ENCODE assay signal across 14 cellular contexts in genomic region chrX:24343719-24344118, GRCh38. TPM values are rescaled to one million over a fixed set of nuclear protein-coding genes. Genes with fewer than 3 reads are reported as not detected.
A peak's percentile ranks its signal among the peaks of the same experiment; 100 is the strongest.
DNase-seq lines count a peak whose midpoint lies in the region; ATAC-seq lines count a peak whose summit lies in the region.
"Had no signal": no experiment of that assay in that cellular context is flagged by ENCODE, and none has a peak within 500 bp of the region (broad histone marks: within the 10 kb centered on the region; RNA-seq: fewer than 3 reads in every experiment).

No MANE protein-coding gene starts in this region.

- peaks cover 25% of the 10 kb centered on the region for H3K4me1 Mint-ChIP-seq in activated CD4-positive, alpha-beta T cell treated with anti-CD3 and anti-CD28 coated beads for 36 hours
- peaks cover 0 to 21% (median 5%) of the 10 kb centered on the region in 7 donors for H3K4me1 Mint-ChIP-seq in naive thymus-derived CD4-positive, alpha-beta T cell

- H3K4me3 ChIP-seq in naive thymus-derived CD4-positive, alpha-beta T cell (ENCODE audit: low read length): no peak overlapping the region
- H3K4me3 ChIP-seq: right atrium auricular region had no signal

- H3K36me3 Mint-ChIP-seq in activated CD4-positive, alpha-beta T cell treated with anti-CD3 and anti-CD28 coated beads for 36 hours (ENCODE audit: low read depth): no peaks in the 10 kb centered on the region
- H3K36me3 Mint-ChIP-seq in naive thymus-derived CD4-positive, alpha-beta T cell: no peaks in the 10 kb centered on the region
- H3K36me3 Mint-ChIP-seq: WTC11 had no signal

- peak; percentile 21 for DNase-seq in activated CD4-positive, alpha-beta T cell treated with anti-CD3 and anti-CD28 coated beads for 36 hours
- no peak for DNase-seq in activated CD4-positive, alpha-beta T cell treated with anti-CD3 and anti-CD28 coated beads, Interleukin-2, amount 50 U/mL, for 1 hour
- peak; percentile 36 for DNase-seq in MV-4-11 (lab: John Stamatoyannopoulos, UW)
- DNase-seq in naive thymus-derived CD4-positive, alpha-beta T cell: no peak
- no peak for DNase-seq in NCI-H1930 (lab: John Stamatoyannopoulos, UW)
- DNase-seq in NCI-H1436 (lab: John Stamatoyannopoulos, UW): no peak
- DNase-seq: HCEC 1CT had no signal

- H3K36me3 ChIP-seq in naive thymus-derived CD4-positive, alpha-beta T cell (ENCODE audit: control insufficient read depth in 2 of 3, insufficient read depth in 3 of 3, low read length in 3 of 3): no peaks in the 10 kb centered on the region
- H3K36me3 ChIP-seq: right atrium auricular region had no signal

- no peaks in the 10 kb centered on the region for H3K27me3 ChIP-seq in naive thymus-derived CD4-positive, alpha-beta T cell (ENCODE audit: control insufficient read depth in 2 of 2, insufficient read depth in 2 of 2, low read length in 2 of 2)
- H3K27me3 ChIP-seq: right atrium auricular region had no signal

- CTCF ChIA-PET in activated CD4-positive, alpha-beta T cell treated with anti-CD3 and anti-CD28 coated beads for 36 hours (lab: Charles Lee): interaction anchor here (0.6 to 1.4 kb wide), 4 partner anchors 28 to 230 kb away, joined by 3 to 4 read pairs (median 4); no protein-coding TSS in a partner anchor
- CTCF ChIA-PET in naive thymus-derived CD4-positive, alpha-beta T cell (lab: Charles Lee): no interaction called here

- no peaks in the 10 kb centered on the region for H3K9me3 ChIP-seq in naive thymus-derived CD4-positive, alpha-beta T cell (ENCODE audit: control insufficient read depth in 2 of 3, low read length in 3 of 3)
- H3K9me3 ChIP-seq: right atrium auricular region had no signal

- POLR2A ChIA-PET in activated CD4-positive, alpha-beta T cell treated with anti-CD3 and anti-CD28 coated beads for 36 hours (lab: Charles Lee): no interaction called here
- POLR2A ChIA-PET in naive thymus-derived CD4-positive, alpha-beta T cell (lab: Charles Lee): no interaction called here

- peak; percentile 75 for ATAC-seq in activated CD4-positive, alpha-beta T cell treated with anti-CD3 and anti-CD28 coated beads for 36 hours
- peak; percentile 77 for ATAC-seq in HG02588 (IDR thresholded peaks at IDR 0.05; ENCODE audit: unreplicated experiment)
- ATAC-seq in naive thymus-derived CD4-positive, alpha-beta T cell: no peak
- no peak for ATAC-seq in GM21526 (IDR thresholded peaks at IDR 0.05; ENCODE audit: low FRiP score, unreplicated experiment)
- ATAC-seq: WTC11 had no signal

- H3K27ac Mint-ChIP-seq in activated CD4-positive, alpha-beta T cell treated with anti-CD3 and anti-CD28 coated beads for 36 hours: peak overlapping the region; percentile 63
- peak overlapping the region in 1 of 9 donors; percentile 70 for H3K27ac Mint-ChIP-seq in naive thymus-derived CD4-positive, alpha-beta T cell
- H3K27ac Mint-ChIP-seq: WTC11 had no signal

- intact Hi-C loops in activated CD4-positive, alpha-beta T cell treated with anti-CD3 and anti-CD28 coated beads for 36 hours (cut with DNase I, micrococcal nuclease): no loop called here
- intact Hi-C loops in naive thymus-derived CD4-positive, alpha-beta T cell (cut with micrococcal nuclease): no loop called here

- H3K4me1 ChIP-seq in naive thymus-derived CD4-positive, alpha-beta T cell (ENCODE audit: control insufficient read depth in 2 of 2, insufficient read depth in 2 of 2, low read length in 2 of 2): no peaks in the 10 kb centered on the region
- H3K4me1 ChIP-seq: right atrium auricular region had no signal

- peaks cover 6% of the 10 kb centered on the region for H3K27me3 Mint-ChIP-seq in activated CD4-positive, alpha-beta T cell treated with anti-CD3 and anti-CD28 coated beads for 36 hours
- H3K27me3 Mint-ChIP-seq in naive thymus-derived CD4-positive, alpha-beta T cell: peaks cover 0 to 8% (median 0%) of the 10 kb centered on the region in 5 donors

- H3K9me3 Mint-ChIP-seq in activated CD4-positive, alpha-beta T cell treated with anti-CD3 and anti-CD28 coated beads for 36 hours (ENCODE audit: low read depth): no peaks in the 10 kb centered on the region
- H3K9me3 Mint-ChIP-seq in naive thymus-derived CD4-positive, alpha-beta T cell: no peaks in the 10 kb centered on the region
- H3K9me3 Mint-ChIP-seq: WTC11 had no signal

- no peak overlapping the region for H3K4me3 Mint-ChIP-seq in activated CD4-positive, alpha-beta T cell treated with anti-CD3 and anti-CD28 coated beads for 36 hours
- peak overlapping the region in 7 of 10 donors; percentile 6 to 70 (median 55) for H3K4me3 Mint-ChIP-seq in naive thymus-derived CD4-positive, alpha-beta T cell
- H3K4me3 Mint-ChIP-seq: WTC11 had no signal

- no peak overlapping the region for H3K27ac ChIP-seq in naive thymus-derived CD4-positive, alpha-beta T cell (ENCODE audit: low read depth, low read length)
- H3K27ac ChIP-seq: right atrium auricular region had no signal

RNA-seq across cellular contexts. Expression of gene SUPT20HL1, which starts 16.7 kb away (rescaled TPM):
- under 1 TPM in 1 of 2 experiments, not detected in 1; 0.07 TPM for total RNA-seq in activated CD4-positive, alpha-beta T cell treated with anti-CD3 and anti-CD28 coated beads for 36 hours
- not detected for total RNA-seq in naive thymus-derived CD4-positive, alpha-beta T cell
- polyA plus RNA-seq in naive thymus-derived CD4-positive, alpha-beta T cell: not detected
- total RNA-seq: Daoy, fibroblast of lung, lower leg skin, right atrium auricular region, WTC11 had no signal
- polyA plus RNA-seq: fibroblast of lung had no signal

RNA-seq across cellular contexts. Expression of gene SUPT20HL2, which starts 29.9 kb away (rescaled TPM):
- total RNA-seq in activated CD4-positive, alpha-beta T cell treated with anti-CD3 and anti-CD28 coated beads for 36 hours: not detected
- not detected for total RNA-seq in naive thymus-derived CD4-positive, alpha-beta T cell
- polyA plus RNA-seq in naive thymus-derived CD4-positive, alpha-beta T cell: not detected
- total RNA-seq: Daoy, fibroblast of lung, lower leg skin, right atrium auricular region, WTC11 had no signal
- polyA plus RNA-seq: fibroblast of lung had no signal

Comparison
In these comparisons a context has a peak if more than half of its experiments do, and no peak if none do; other contexts are left out.
1. DNase-seq: peak in activated CD4-positive, alpha-beta T cell treated with anti-CD3 and anti-CD28 coated beads for 36 hours (single experiment) and MV-4-11 (single experiment); none in activated CD4-positive, alpha-beta T cell treated with anti-CD3 and anti-CD28 coated beads, Interleukin-2, amount 50 U/mL, for 1 hour (single experiment), naive thymus-derived CD4-positive, alpha-beta T cell (0 of 9), NCI-H1930 (0 of 2) and NCI-H1436 (single experiment).
2. ATAC-seq: peak in activated CD4-positive, alpha-beta T cell treated with anti-CD3 and anti-CD28 coated beads for 36 hours (single experiment) and HG02588 (single experiment); none in naive thymus-derived CD4-positive, alpha-beta T cell (single experiment) and GM21526 (single experiment).